ENCODE assay signal across 19 cellular contexts in genomic region chr22:43205261-43205691, GRCh38. TPM values are rescaled to one million over a fixed set of nuclear protein-coding genes. Genes with fewer than 3 reads are reported as not detected.
A peak's percentile ranks its signal among the peaks of the same experiment; 100 is the strongest.
DNase-seq lines count a peak whose midpoint lies in the region; ATAC-seq and TF ChIP-seq lines count a peak whose summit lies in the region.
"Had no signal": no experiment of that assay in that cellular context is flagged by ENCODE, and none has a peak within 500 bp of the region (broad histone marks: within the 10 kb centered on the region; RNA-seq: fewer than 3 reads in every experiment).

No MANE protein-coding gene starts in this region.

- POLR2A ChIA-PET in WTC11 (lab: Charles Lee): no interaction called here

- no peak overlapping the region for H3K27ac ChIP-seq in aorta (ENCODE audit: low read depth in 1 of 2, low read length in 2 of 2)

- TF ChIP-seq CTCF in WTC11 (IDR thresholded peaks at IDR 0.05): no peak

- 81 to 89% methylated on average over 7 to 9 of the region's 9 CpGs for WGBS in aorta, 2 donors

- no peak overlapping the region for H3K27ac Mint-ChIP-seq in stimulated activated naive CD8-positive, alpha-beta T cell treated with anti-CD3 and anti-CD28 coated beads, Interleukin-15, amount 100 ng/mL, for 72 hours
- H3K27ac Mint-ChIP-seq in WTC11 (peak overlapping the region; percentile 53; the same call in 1 of the 2 replicates), immature natural killer cell (peak overlapping the region; percentile 15 to 94 (median 51))

- intact Hi-C loops in aorta (cut with DNase I): no loop called here

- CTCF ChIA-PET in WTC11 (lab: Charles Lee): no interaction called here

- H3K4me1 ChIP-seq in aorta (ENCODE audit: control insufficient read depth in 1 of 2, insufficient read depth in 2 of 2, low read length in 2 of 2): no peaks in the 10 kb centered on the region
- H3K4me1 ChIP-seq: BE2C, HAP-1 had no signal

- no peak overlapping the region for H3K4me3 Mint-ChIP-seq in stimulated activated naive CD8-positive, alpha-beta T cell treated with anti-CD3 and anti-CD28 coated beads, Interleukin-15, amount 100 ng/mL, for 72 hours
- H3K4me3 Mint-ChIP-seq in WTC11 (no peak overlapping the region), immature natural killer cell (no peak overlapping the region)

- H3K36me3 Mint-ChIP-seq in WTC11 (no peaks in the 10 kb centered on the region), immature natural killer cell (no peaks in the 10 kb centered on the region)

- no peaks in the 10 kb centered on the region for H3K9me3 ChIP-seq in aorta (ENCODE audit: control insufficient read depth, low read length)
- H3K9me3 ChIP-seq: BE2C, HAP-1 had no signal

- no peaks in the 10 kb centered on the region for H3K27me3 Mint-ChIP-seq in stimulated activated naive CD8-positive, alpha-beta T cell treated with anti-CD3 and anti-CD28 coated beads, Interleukin-15, amount 100 ng/mL, for 72 hours
- H3K27me3 Mint-ChIP-seq in WTC11 (ENCODE audit: low read depth): no peaks in the 10 kb centered on the region
- peaks cover 3 to 17% (median 16%) of the 10 kb centered on the region in 3 donors for H3K27me3 Mint-ChIP-seq in immature natural killer cell (ENCODE audit: low read depth in 3 of 3)

- peaks cover 14% of the 10 kb centered on the region for H3K4me1 Mint-ChIP-seq in stimulated activated naive CD8-positive, alpha-beta T cell treated with anti-CD3 and anti-CD28 coated beads, Interleukin-15, amount 100 ng/mL, for 72 hours
- H3K4me1 Mint-ChIP-seq in WTC11 (peaks cover 9% of the 10 kb centered on the region), immature natural killer cell (peaks cover 12 to 17% of the 10 kb centered on the region in 2 donors)

- H3K36me3 ChIP-seq in aorta (ENCODE audit: control insufficient read depth in 1 of 2, insufficient read depth in 2 of 2, low read length in 1 of 2): no peaks in the 10 kb centered on the region
- H3K36me3 ChIP-seq: BE2C, HAP-1 had no signal

- H3K4me3 ChIP-seq in aorta (ENCODE audit: low read length in 2 of 2): no peak overlapping the region
- H3K4me3 ChIP-seq: HAP-1 had no signal

- no peaks in the 10 kb centered on the region for H3K9me3 Mint-ChIP-seq in stimulated activated naive CD8-positive, alpha-beta T cell treated with anti-CD3 and anti-CD28 coated beads, Interleukin-15, amount 100 ng/mL, for 72 hours
- H3K9me3 Mint-ChIP-seq in WTC11 (no peaks in the 10 kb centered on the region), immature natural killer cell (no peaks in the 10 kb centered on the region)

- H3K27me3 ChIP-seq in aorta (ENCODE audit: control insufficient read depth in 1 of 2, insufficient read depth in 2 of 2, low read length in 1 of 2): no peaks in the 10 kb centered on the region
- H3K27me3 ChIP-seq: BE2C had no signal

- peak; percentile 29 for ATAC-seq in stimulated activated naive CD8-positive, alpha-beta T cell treated with anti-CD3 and anti-CD28 coated beads, Interleukin-15, amount 100 ng/mL, for 72 hours
- ATAC-seq in stimulated activated naive CD8-positive, alpha-beta T cell treated with anti-CD3 and anti-CD28 coated beads, Interleukin-15, Interleukin-2, amounts not matched to agents 100 U/mL and 50 U/mL, for 24 hours: no peak
- ATAC-seq in WTC11: no peak
- ATAC-seq in aorta (ENCODE audit: low FRiP score): no peak
- no peak for ATAC-seq in GM21825 (IDR thresholded peaks at IDR 0.05; ENCODE audit: unreplicated experiment)
- ATAC-seq: Panc1 had no signal

- no peak for DNase-seq in stimulated activated naive CD8-positive, alpha-beta T cell treated with anti-CD3 and anti-CD28 coated beads, Interleukin-15, amount 100 ng/mL, for 72 hours
- no peak for DNase-seq in stimulated activated naive CD8-positive, alpha-beta T cell treated with anti-CD3 and anti-CD28 coated beads, Interleukin-15, Interleukin-2, amounts not matched to agents 100 U/mL and 50 U/mL, for 24 hours
- DNase-seq in WTC11 (ENCODE audit: low spot score): no peak
- DNase-seq in immature natural killer cell: peak; percentile 49 to 58 (median 50)
- peak; percentile 43 to 60 for DNase-seq in aorta
- no peak for DNase-seq in central memory CD4-positive, alpha-beta T cell
- DNase-seq in superior temporal gyrus (ENCODE audit: extremely low spot score): no peak
- DNase-seq: BE2C, EL, Kasumi-1, NCI-H1417, NCI-H2029, NCI-H2171 treated with DMSO at 0.1 percent for 48 hours, NCI-H510A, NCI-H82, SHP77 treated with DMSO at 0.1 percent for 48 hours had no signal

TF ChIP-seq in WTC11, 78 proteins besides CTCF, POLR2A, EP300 and RAD21:
- TF ChIP-seq CBFB (CRISPR knock-in tag; IDR thresholded peaks at IDR 0.05; ENCODE audit: low read depth): no peak
- no peak for TF ChIP-seq ZNF512 (CRISPR knock-in tag; IDR thresholded peaks at IDR 0.05; ENCODE audit: borderline replicate concordance)
- no peak for TF ChIP-seq ZBTB21 (CRISPR knock-in tag; IDR thresholded peaks at IDR 0.05; ENCODE audit: borderline replicate concordance)
- TF ChIP-seq ZNF396 (CRISPR knock-in tag; IDR thresholded peaks at IDR 0.05; ENCODE audit: borderline replicate concordance): no peak
- TF ChIP-seq PREB (CRISPR knock-in tag; IDR thresholded peaks at IDR 0.05; ENCODE audit: borderline replicate concordance): no peak
- no peak for TF ChIP-seq E2F4 (CRISPR knock-in tag; IDR thresholded peaks at IDR 0.05; ENCODE audit: borderline replicate concordance, low read depth)

RNA-seq across cellular contexts. Expression of gene TTLL12, which starts 18.3 kb away (rescaled TPM):
- 129 to 134 TPM (median 129 TPM) in 3 replicates for total RNA-seq in WTC11 (2021)
- polyA plus RNA-seq in immature natural killer cell: 10 to 100 TPM; 10.8 to 17.5 (median 16.4) TPM
- total RNA-seq in aorta: 10 to 100 TPM; 13.1 to 16.4 TPM
- polyA plus RNA-seq in aorta: 10 to 100 TPM; 12.2 to 13.6 TPM

RNA-seq across cellular contexts. Expression of gene TSPO, which starts 53.9 kb away (rescaled TPM):
- total RNA-seq in WTC11 (2021) (21.9 to 28.6 TPM (median 23.8 TPM) in 3 replicates), aorta (100 to 1,000 TPM in 1 of 2 donors, 10 to 100 TPM in 1; 88.7 to 120 TPM)
- polyA plus RNA-seq in immature natural killer cell (100 to 1,000 TPM; 338 to 509 (median 463) TPM), aorta (100 to 1,000 TPM; 287 to 311 TPM)

Comparison
In these comparisons a context has a peak if more than half of its experiments do, and no peak if none do; other contexts are left out.
1. DNase-seq: peak in immature natural killer cell (3 of 3) and aorta (2 of 2); none in stimulated activated naive CD8-positive, alpha-beta T cell treated with anti-CD3 and anti-CD28 coated beads, Interleukin-15, amount 100 ng/mL, for 72 hours (0 of 2), stimulated activated naive CD8-positive, alpha-beta T cell treated with anti-CD3 and anti-CD28 coated beads, Interleukin-15, Interleukin-2, amounts not matched to agents 100 U/mL and 50 U/mL, for 24 hours (single experiment), WTC11 (single experiment), central memory CD4-positive, alpha-beta T cell (single experiment) and superior temporal gyrus (single experiment).
2. H3K27ac Mint-ChIP-seq: peak in WTC11 (single experiment) and immature natural killer cell (6 of 6); none in stimulated activated naive CD8-positive, alpha-beta T cell treated with anti-CD3 and anti-CD28 coated beads, Interleukin-15, amount 100 ng/mL, for 72 hours (0 of 2).